Comparison of ENCODE assay signal across 9 cellular contexts in genomic region chr4:123599920-123600394, GRCh38.
DNase-seq lines count a peak whose midpoint lies in the region; ATAC-seq and TF ChIP-seq lines count a peak whose summit lies in the region.
"Had no signal": no experiment of that assay in that cellular context is flagged by ENCODE, and none has a peak within 500 bp of the region (broad histone marks: within the 10 kb centered on the region; RNA-seq: fewer than 3 reads in every experiment).

No MANE protein-coding gene starts in this region.

- intact Hi-C loops in vagina (cut with DNase I): no loop called here

- no peaks in the 10 kb centered on the region for H3K27me3 Mint-ChIP-seq in neural crest cell (ENCODE audit: low read depth)

- peak; percentile 100 for ATAC-seq in HG02759 (IDR thresholded peaks at IDR 0.05; ENCODE audit: unreplicated experiment)

- no peaks in the 10 kb centered on the region for H3K79me2 ChIP-seq in fibroblast of lung (ENCODE audit: control insufficient read depth, insufficient read depth, low read length)

- H3K9me3 ChIP-seq in fibroblast of lung (ENCODE audit: control insufficient read depth, insufficient read depth, low read depth, low read length): no peaks in the 10 kb centered on the region
- H3K9me3 ChIP-seq in vagina: no peaks in the 10 kb centered on the region

- H3K4me1 Mint-ChIP-seq in neural crest cell: peaks cover 35% of the 10 kb centered on the region

- peaks cover 2% of the 10 kb centered on the region for H3K4me1 ChIP-seq in fibroblast of lung (ENCODE audit: control insufficient read depth, extremely low read depth, insufficient read depth, low read length)
- peaks cover 17% of the 10 kb centered on the region for H3K4me1 ChIP-seq in vagina

- no peak overlapping the region for H3K4me2 ChIP-seq in fibroblast of lung (ENCODE audit: extremely low read depth, insufficient read depth, low read length)

- no peak overlapping the region for H3K9ac ChIP-seq in fibroblast of lung (ENCODE audit: insufficient read depth, low read length)

- H3K27ac Mint-ChIP-seq in neural crest cell (ENCODE audit: unreplicated experiment): peak overlapping the region; percentile 81

- peaks cover 3% of the 10 kb centered on the region for H3K36me3 Mint-ChIP-seq in neural crest cell (ENCODE audit: low read depth)

- peaks cover 5% of the 10 kb centered on the region for H3K9me3 Mint-ChIP-seq in neural crest cell

- H3K27ac ChIP-seq in fibroblast of lung (ENCODE audit: insufficient read depth, low read length): no peak overlapping the region
- H3K27ac ChIP-seq in vagina: peak overlapping the region; percentile 36
- H3K27ac ChIP-seq: 22Rv1 had no signal

- H3K4me3 ChIP-seq in fibroblast of lung (replicated peaks in 1 of 4; ENCODE audit: control extremely low read depth in 1 of 4, insufficient read depth in 1 of 4, low read depth in 3 of 4, low read length in 4 of 4) (no peak overlapping the region), vagina (no peak overlapping the region)

- H3K4me3 Mint-ChIP-seq in neural crest cell: peak overlapping the region; percentile 4

- H3K27me3 ChIP-seq in fibroblast of lung (ENCODE audit: control insufficient read depth, insufficient read depth, low read length) (no peaks in the 10 kb centered on the region), vagina (no peaks in the 10 kb centered on the region)

- H2AFZ ChIP-seq in fibroblast of lung (ENCODE audit: low read length): peak overlapping the region; percentile 41

- H3K36me3 ChIP-seq in fibroblast of lung (ENCODE audit: control insufficient read depth, insufficient read depth, low read length) (no peaks in the 10 kb centered on the region), vagina (no peaks in the 10 kb centered on the region)

- TF ChIP-seq CTCF in fibroblast of lung (conservative IDR thresholded peaks at IDR 0.05 in 1 of 2, IDR thresholded peaks at IDR 0.05 in 1 of 2; ENCODE audit: low read depth in 1 of 2, low read length in 2 of 2): no peak
- TF ChIP-seq CTCF in neural crest cell (conservative IDR thresholded peaks at IDR 0.05): no peak
- no peak for TF ChIP-seq CTCF in vagina (IDR thresholded peaks at IDR 0.05)

- H4K20me1 ChIP-seq in fibroblast of lung (ENCODE audit: control insufficient read depth, extremely low read depth, insufficient read depth, low read length): no peaks in the 10 kb centered on the region

- DNase-seq in NCI-H1417 (lab: John Stamatoyannopoulos, UW) (peak in 2 of 3 experiments; percentile 3 to 36), NCI-H1417 treated with DMSO at 0.1 percent for 48 hours (lab: John Stamatoyannopoulos, UW) (no peak), NCI-H146 (lab: John Stamatoyannopoulos, UW) (peak; percentile 88), activated T-cell treated with anti-CD3 and anti-CD28 coated beads for 24 hours (ENCODE audit: low read depth) (peak; percentile 22), fibroblast of lung (ENCODE audit: low read depth in 2 of 2) (peak; percentile 17 to 62), neural crest cell (ENCODE audit: low read depth, low spot score) (peak; percentile 38), vagina (ENCODE audit: extremely low spot score in 2 of 2) (no peak)

- no peak for TF ChIP-seq POLR2A in vagina (IDR thresholded peaks at IDR 0.05)

Comparison
In these comparisons a context has a peak if more than half of its experiments do, and no peak if none do; other contexts are left out.
1. DNase-seq: peak in NCI-H1417 (2 of 3), NCI-H146 (single experiment), activated T-cell treated with anti-CD3 and anti-CD28 coated beads for 24 hours (single experiment), fibroblast of lung (2 of 2) and neural crest cell (single experiment); none in NCI-H1417 treated with DMSO at 0.1 percent for 48 hours (single experiment) and vagina (0 of 2).